13 cellular contexts compared by ENCODE assay signal in genomic region chr1:84174051-84174556, GRCh38. TPM values are rescaled to one million over a fixed set of nuclear protein-coding genes. Genes with fewer than 3 reads are reported as not detected.
A peak's percentile ranks its signal among the peaks of the same experiment; 100 is the strongest.
DNase-seq lines count a peak whose midpoint lies in the region; ATAC-seq, FAIRE-seq and TF ChIP-seq lines count a peak whose summit lies in the region.
"Had no signal": no experiment of that assay in that cellular context is flagged by ENCODE, and none has a peak within 500 bp of the region (broad histone marks: within the 10 kb centered on the region; RNA-seq: fewer than 3 reads in every experiment).

No MANE protein-coding gene starts in this region.

- H2BK120ac ChIP-seq in trophoblast cell (ENCODE audit: insufficient read depth, low read length, poor library complexity), result no peak overlapping the region

- no peak overlapping the region for H2AK5ac ChIP-seq in trophoblast cell (ENCODE audit: low read length)

- no peak overlapping the region for H3K23ac ChIP-seq in trophoblast cell (ENCODE audit: low read length)

- no peaks in the 10 kb centered on the region for H3F3A ChIP-seq in PC-3 (ENCODE audit: low read length, unreplicated experiment)

- H3K4me3 Mint-ChIP-seq in stimulated activated naive B cell treated with anti-CD40 and anti-IgM and Interleukin-4, amounts not matched to agents 10 μg/mL and 1 μg/mL and 100 μg/mL, for 72 hours, result no peak overlapping the region
- H3K4me3 Mint-ChIP-seq: activated naive CD8-positive, alpha-beta T cell treated with anti-CD3 and anti-CD28 coated beads, Interleukin-2, amount 10 ng/mL, durations not matched to agents 7 days and 5 days had no signal

- no peak for TF ChIP-seq CTCF in PC-3 (conservative IDR thresholded peaks at IDR 0.05; ENCODE audit: low read depth, low read length)

- H3K27ac ChIP-seq in PC-3 (ENCODE audit: low read length) (peak overlapping the region; percentile 31), trophoblast cell (ENCODE audit: low read depth, low read length) (peak overlapping the region; percentile 36)

- no peaks in the 10 kb centered on the region for H3K9me3 ChIP-seq in PC-3 (ENCODE audit: low read length)
- no peaks in the 10 kb centered on the region for H3K9me3 ChIP-seq in trophoblast cell (ENCODE audit: insufficient read depth, low read depth, low read length)

- H3K9ac ChIP-seq in PC-3 (ENCODE audit: low read length), result no peak overlapping the region
- no peak overlapping the region for H3K9ac ChIP-seq in trophoblast cell (ENCODE audit: low read length)

- BruUV-seq in PC-3 (replicated peaks; lab: Mats Ljungman, UMichigan), result no TSS peak

- H3K79me1 ChIP-seq in trophoblast cell (ENCODE audit: low read length), result no peaks in the 10 kb centered on the region

- no peak overlapping the region for H4K8ac ChIP-seq in trophoblast cell (ENCODE audit: low read depth, low read length)

- no peak overlapping the region for H3K4me3 ChIP-seq in PC-3 (ENCODE audit: low read length)
- H3K4me3 ChIP-seq in trophoblast cell (ENCODE audit: low read depth, low read length), result no peak overlapping the region

- H3K4ac ChIP-seq in trophoblast cell (ENCODE audit: low read depth, low read length), result no peak overlapping the region

- H3K36me3 Mint-ChIP-seq in stimulated activated naive B cell treated with anti-CD40 and anti-IgM and Interleukin-4, amounts not matched to agents 10 μg/mL and 1 μg/mL and 100 μg/mL, for 72 hours, result peaks cover 0 to 6% of the 10 kb centered on the region in 2 donors

- H3K4me2 ChIP-seq in PC-3 (ENCODE audit: low read length) (peak overlapping the region; percentile 56), trophoblast cell (ENCODE audit: low read length) (peak overlapping the region; percentile 22)

- H2AFZ ChIP-seq in PC-3 (ENCODE audit: low read length) (peak overlapping the region; percentile 10; the same call in 1 of the 2 replicates), trophoblast cell (ENCODE audit: insufficient read depth, low read length, poor library complexity) (no peak overlapping the region)

- no peak overlapping the region for H3K27ac Mint-ChIP-seq in stimulated activated naive B cell treated with anti-CD40 and anti-IgM and Interleukin-4, amounts not matched to agents 10 μg/mL and 1 μg/mL and 100 μg/mL, for 72 hours
- H3K27ac Mint-ChIP-seq: activated naive CD8-positive, alpha-beta T cell treated with anti-CD3 and anti-CD28 coated beads, Interleukin-2, amount 10 ng/mL, durations not matched to agents 7 days and 5 days had no signal

- no peak overlapping the region for H3K14ac ChIP-seq in trophoblast cell (ENCODE audit: low read length)

- CTCF ChIA-PET in PC-3 (lab: Charles Lee), result interaction anchor here (0.6 kb wide), 1 partner anchor 124 kb away, joined by 4 read pairs; no protein-coding TSS in a partner anchor

- no peak overlapping the region for H3K18ac ChIP-seq in trophoblast cell (ENCODE audit: low read length)

- no peak overlapping the region for H2BK12ac ChIP-seq in trophoblast cell (ENCODE audit: low read length)

- intact Hi-C loops in PC-3 (cut with micrococcal nuclease), result loop anchor here (1.0 to 5.0 kb wide), 3 partner anchors 18 to 73 kb away; no protein-coding TSS in a partner anchor

- peak; percentile 99 for ATAC-seq in PC-3
- peak; percentile 58 for ATAC-seq in esophagus mucosa
- ATAC-seq in stimulated activated naive B cell treated with anti-CD40 and anti-IgM and Interleukin-4, amounts not matched to agents 10 μg/mL and 1 μg/mL and 100 μg/mL, for 72 hours (replicated peaks), result no peak
- ATAC-seq: left cardiac atrium had no signal

- H3K36me3 ChIP-seq in PC-3 (ENCODE audit: low read depth, low read length) (no peaks in the 10 kb centered on the region), trophoblast cell (ENCODE audit: control insufficient read depth in 1 of 2, insufficient read depth in 2 of 2, low read length in 2 of 2) (no peaks in the 10 kb centered on the region)

- H3K79me2 ChIP-seq in PC-3 (ENCODE audit: low read length) (no peaks in the 10 kb centered on the region), trophoblast cell (ENCODE audit: control insufficient read depth, insufficient read depth, low read length, poor library complexity) (no peaks in the 10 kb centered on the region)

- peaks cover 14 to 32% of the 10 kb centered on the region in 2 donors for H3K4me1 Mint-ChIP-seq in stimulated activated naive B cell treated with anti-CD40 and anti-IgM and Interleukin-4, amounts not matched to agents 10 μg/mL and 1 μg/mL and 100 μg/mL, for 72 hours

- no peaks in the 10 kb centered on the region for H3K9me2 ChIP-seq in PC-3 (replicated peaks; ENCODE audit: low read length)

- no peaks in the 10 kb centered on the region for H3K27me3 Mint-ChIP-seq in stimulated activated naive B cell treated with anti-CD40 and anti-IgM and Interleukin-4, amounts not matched to agents 10 μg/mL and 1 μg/mL and 100 μg/mL, for 72 hours
- H3K27me3 Mint-ChIP-seq: activated naive CD8-positive, alpha-beta T cell treated with anti-CD3 and anti-CD28 coated beads, Interleukin-2, amount 10 ng/mL, durations not matched to agents 7 days and 5 days had no signal

- no peak overlapping the region for H4K12ac ChIP-seq in trophoblast cell (ENCODE audit: low read depth, low read length)

- H2BK5ac ChIP-seq in trophoblast cell (ENCODE audit: low read depth, low read length, poor library complexity), result no peak overlapping the region

- H3K27me3 ChIP-seq in PC-3 (ENCODE audit: low read length) (no peaks in the 10 kb centered on the region), trophoblast cell (ENCODE audit: insufficient read depth, low read length) (no peaks in the 10 kb centered on the region)

- DNase-seq in GM19239 (ENCODE audit: insufficient read length, low spot score) (no peak), PC-3 (peak; percentile 85), trophoblast cell (peak in 1 of 2 donors; percentile 45), hepatic stellate cell (ENCODE audit: low spot score) (no peak), OCI-M1 (lab: John Stamatoyannopoulos, UW) (no peak), SIG-M5 (lab: John Stamatoyannopoulos, UW) (no peak)
- no peak for DNase-seq in stimulated activated naive B cell treated with anti-CD40 and anti-IgM and Interleukin-4, amounts not matched to agents 10 μg/mL and 1 μg/mL and 100 μg/mL, for 72 hours
- DNase-seq: activated naive CD8-positive, alpha-beta T cell treated with anti-CD3 and anti-CD28 coated beads, Interleukin-2, amount 10 ng/mL, durations not matched to agents 7 days and 5 days; left cardiac atrium; MV-4-11; T-helper 9 cell had no signal

- WGBS in trophoblast cell (ENCODE audit: extremely low coverage, insufficient coverage, insufficient read length), result no CpG with 5 or more reads among the region's 4 CpGs

- no peak overlapping the region for H4K91ac ChIP-seq in trophoblast cell (ENCODE audit: low read depth, low read length)

- H3K9me3 Mint-ChIP-seq in stimulated activated naive B cell treated with anti-CD40 and anti-IgM and Interleukin-4, amounts not matched to agents 10 μg/mL and 1 μg/mL and 100 μg/mL, for 72 hours, result no peaks in the 10 kb centered on the region
- H3K9me3 Mint-ChIP-seq: activated naive CD8-positive, alpha-beta T cell treated with anti-CD3 and anti-CD28 coated beads, Interleukin-2, amount 10 ng/mL, durations not matched to agents 7 days and 5 days had no signal

- peak; percentile 63 for FAIRE-seq in GM19239 (lab: Jason Lieb, UNC)
- FAIRE-seq: GM12892 had no signal

- POLR2A ChIA-PET in PC-3 (lab: Charles Lee; ENCODE audit: unreplicated experiment), result no interaction called here

- H4K20me1 ChIP-seq in PC-3 (ENCODE audit: low read length), result no peaks in the 10 kb centered on the region

- H3K4me1 ChIP-seq in PC-3 (ENCODE audit: insufficient read depth, low read length), result peaks cover 11% of the 10 kb centered on the region
- H3K4me1 ChIP-seq in trophoblast cell (ENCODE audit: control insufficient read depth in 1 of 2, insufficient read depth in 2 of 2, low read length in 2 of 2), result peaks cover 0 to 3% of the 10 kb centered on the region in 2 experiments

RNA-seq across cellular contexts. Expression of gene PRKACB, which starts 30.0 kb away (rescaled TPM):
- total RNA-seq in PC-3 (2014; rRNA removed), result 7.8 and 8.3 TPM in 2 replicates
- total RNA-seq in esophagus mucosa, result 13.4 TPM
- polyA plus RNA-seq in trophoblast cell (2013), result 13.4 and 13.6 TPM in 2 replicates

Comparison
In these comparisons a context has a peak if more than half of its experiments do, and no peak if none do; other contexts are left out.
1. ATAC-seq: peak in PC-3 (single experiment) and esophagus mucosa (single experiment); none in stimulated activated naive B cell treated with anti-CD40 and anti-IgM and Interleukin-4, amounts not matched to agents 10 μg/mL and 1 μg/mL and 100 μg/mL, for 72 hours (0 of 2).